Comparison of ENCODE assay signal across 8 cellular contexts in the genomic region with DNA sequence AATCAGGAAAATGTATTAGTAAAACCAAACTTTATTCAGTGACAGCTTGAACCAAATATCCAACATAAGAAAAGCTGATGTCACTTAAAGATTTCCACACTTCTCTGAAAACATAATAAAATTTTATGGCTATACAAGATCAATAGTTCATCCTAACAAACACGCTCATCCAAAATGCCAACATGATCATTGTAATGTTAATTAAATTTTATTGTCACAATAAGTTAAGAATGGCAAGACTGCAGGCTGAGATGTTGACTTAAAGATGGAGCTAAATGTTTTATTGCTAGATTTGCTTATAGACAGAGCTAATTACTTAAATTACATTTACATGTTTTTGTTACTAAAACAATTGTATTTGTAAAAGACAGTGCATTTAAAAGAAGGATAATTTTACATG.
"Had no signal": no experiment of that assay in that cellular context is flagged by ENCODE, and none has a peak within 500 bp of the region (broad histone marks: within the 10 kb centered on the region; RNA-seq: fewer than 3 reads in every experiment).

No MANE protein-coding gene starts in this region.

- H3K4me3 ChIP-seq: K562 had no signal

- DNase-seq: IMR-90, KBM-7, KG1 had no signal

- H3K27me3 Mint-ChIP-seq: IgD-negative memory B cell had no signal

- H3K27ac Mint-ChIP-seq: IgD-negative memory B cell had no signal

- H3K4me3 Mint-ChIP-seq: IgD-negative memory B cell had no signal

- H3K27ac ChIP-seq: HL-60, KMS-11 had no signal

- H3K9me3 Mint-ChIP-seq: IgD-negative memory B cell had no signal

- H3K36me3 Mint-ChIP-seq: IgD-negative memory B cell had no signal

- H3K4me2 ChIP-seq: KMS-11 had no signal

- ATAC-seq: HepG2, K562 had no signal
